ENCODE assay signal across 13 cellular contexts in genomic region chr12:113587720-113588119, GRCh38.
"Had no signal": no experiment of that assay in that cellular context is flagged by ENCODE, and none has a peak within 500 bp of the region (broad histone marks: within the 10 kb centered on the region; RNA-seq: fewer than 3 reads in every experiment).

No MANE protein-coding gene starts in this region.

- H3K4me1 ChIP-seq: parathyroid adenoma, uterus had no signal

- DNase-seq: activated CD4-positive, alpha-beta memory T cell treated with anti-CD3 and anti-CD28 coated beads, Interleukin-2, amount 10 ng/mL, durations not matched to agents 7 days and 5 days; activated CD4-positive, alpha-beta T cell treated with anti-CD3 and anti-CD28 coated beads for 36 hours; activated gamma-delta T cell; activated naive CD8-positive, alpha-beta T cell treated with anti-CD3 and anti-CD28 coated beads for 36 hours; activated T-cell treated with anti-CD3 and anti-CD28 coated beads, Interleukin-2, amount 50 U/mL, for 48 hours; anterior cingulate cortex; cerebellar nuclear complex; hippocampal formation; retina; stomach; uterus had no signal

- H3K4me3 ChIP-seq: skin epidermis, stomach, uterus had no signal

- H3K9ac ChIP-seq: parathyroid adenoma had no signal

- ATAC-seq: activated CD4-positive, alpha-beta T cell treated with anti-CD3 and anti-CD28 coated beads for 36 hours had no signal

- H3K9me3 ChIP-seq: uterus had no signal

- H3K36me3 ChIP-seq: stomach, uterus had no signal

- H3K27ac ChIP-seq: parathyroid adenoma, skin epidermis, stomach, uterus had no signal

- H3K27me3 ChIP-seq: uterus had no signal
